Comparison of ENCODE assay signal across 11 cellular contexts in genomic region chr2:29110916-29111315, GRCh38. TPM values are rescaled to one million over a fixed set of nuclear protein-coding genes. Genes with fewer than 3 reads are reported as not detected.
DNase-seq lines count a peak whose midpoint lies in the region; ATAC-seq and TF ChIP-seq lines count a peak whose summit lies in the region.
"Had no signal": no experiment of that assay in that cellular context is flagged by ENCODE, and none has a peak within 500 bp of the region (broad histone marks: within the 10 kb centered on the region; RNA-seq: fewer than 3 reads in every experiment).

No MANE protein-coding gene starts in this region.

- peaks cover 58% of the 10 kb centered on the region for H3F3A ChIP-seq in PC-9 (ENCODE audit: insufficient read depth, low read depth)

- H2AFZ ChIP-seq in PC-9: no peak overlapping the region

- no peaks in the 10 kb centered on the region for H4K20me1 ChIP-seq in PC-9 (ENCODE audit: insufficient read depth)

- H3K4me1 ChIP-seq in PC-9 (replicated peaks; ENCODE audit: insufficient read depth): peaks cover 82% of the 10 kb centered on the region

- H3K9me3 Mint-ChIP-seq in activated CD8-positive, alpha-beta memory T cell treated with anti-CD3 and anti-CD28 coated beads, Interleukin-2, amount 10 ng/mL, durations not matched to agents 7 days and 5 days (ENCODE audit: low read depth): no peaks in the 10 kb centered on the region
- H3K9me3 Mint-ChIP-seq: nephron had no signal

- no peak overlapping the region for H3K4me3 Mint-ChIP-seq in activated CD8-positive, alpha-beta memory T cell treated with anti-CD3 and anti-CD28 coated beads, Interleukin-2, amount 10 ng/mL, durations not matched to agents 7 days and 5 days
- H3K4me3 Mint-ChIP-seq: nephron had no signal

- intact Hi-C loops in PC-9 (cut with micrococcal nuclease; ENCODE audit: unreplicated experiment): loop anchor here (5.0 kb wide), 1 partner anchor 154 kb away; no protein-coding TSS in a partner anchor

- CTCF ChIA-PET in activated CD8-positive, alpha-beta memory T cell treated with anti-CD3 and anti-CD28 coated beads, Interleukin-2, amount 10 ng/mL, durations not matched to agents 7 days and 5 days (lab: Charles Lee): no interaction called here
- CTCF ChIA-PET in PC-9 (lab: Charles Lee): no interaction called here
- CTCF ChIA-PET in HEK293T (lab: Yijun Ruan, JAX): no interaction called here

- peak; percentile 48 for ATAC-seq in activated CD8-positive, alpha-beta memory T cell treated with anti-CD3 and anti-CD28 coated beads, Interleukin-2, amount 10 ng/mL, durations not matched to agents 7 days and 5 days
- peak; percentile 28 for ATAC-seq in HG02642 (IDR thresholded peaks at IDR 0.05; ENCODE audit: poor library complexity, unreplicated experiment)

- no peak overlapping the region for H3K27ac Mint-ChIP-seq in activated CD8-positive, alpha-beta memory T cell treated with anti-CD3 and anti-CD28 coated beads, Interleukin-2, amount 10 ng/mL, durations not matched to agents 7 days and 5 days
- H3K27ac Mint-ChIP-seq: nephron had no signal

- DNase-seq in activated CD8-positive, alpha-beta memory T cell treated with anti-CD3 and anti-CD28 coated beads, Interleukin-2, amount 10 ng/mL, durations not matched to agents 7 days and 5 days: peak; percentile 43
- no peak for DNase-seq in activated CD8-positive, alpha-beta memory T cell treated with anti-CD3 and anti-CD28 coated beads, Interleukin-2, amount 50 U/mL, for 4 hours
- DNase-seq in PC-9 (peak in 1 of 2 experiments; percentile 81), iPS-NIHi11 (ENCODE audit: low spot score) (no peak), HEK293T (ENCODE audit: extremely low spot score) (no peak), KG1 (lab: John Stamatoyannopoulos, UW) (no peak)
- DNase-seq in stimulated activated CD8-positive, alpha-beta memory T cell treated with anti-CD3 and anti-CD28 coated beads, Interleukin-4, amount 100 ng/mL, for 48 hours: peak; percentile 26
- DNase-seq: NCI-H2107 had no signal

- no peaks in the 10 kb centered on the region for H3K9me3 ChIP-seq in PC-9 (ENCODE audit: insufficient read depth, low read depth)

- H3K79me2 ChIP-seq in PC-9 (ENCODE audit: low read depth): peaks cover 12% of the 10 kb centered on the region

- H3K4me2 ChIP-seq in PC-9: peak overlapping the region; percentile 12; the same call in 1 of the 2 replicates

- TF ChIP-seq CTCF in PC-9 (conservative IDR thresholded peaks at IDR 0.05): no peak

- H3K36me3 ChIP-seq in PC-9 (ENCODE audit: low read depth): no peaks in the 10 kb centered on the region

- no TSS peak for BruUV-seq in PC-9 (replicated peaks; lab: Mats Ljungman, UMichigan)

- H3K9me2 ChIP-seq in PC-9 (ENCODE audit: insufficient read depth): no peaks in the 10 kb centered on the region; the same call in 1 of the 2 replicates

- H3K27me3 Mint-ChIP-seq in activated CD8-positive, alpha-beta memory T cell treated with anti-CD3 and anti-CD28 coated beads, Interleukin-2, amount 10 ng/mL, durations not matched to agents 7 days and 5 days: peaks cover 4% of the 10 kb centered on the region

- no peaks in the 10 kb centered on the region for H3K27me3 ChIP-seq in PC-9 (ENCODE audit: insufficient read depth, low read depth)

- peaks cover 27% of the 10 kb centered on the region for H3K4me1 Mint-ChIP-seq in activated CD8-positive, alpha-beta memory T cell treated with anti-CD3 and anti-CD28 coated beads, Interleukin-2, amount 10 ng/mL, durations not matched to agents 7 days and 5 days

- H3K4me3 ChIP-seq in PC-9: no peak overlapping the region

- H3K36me3 Mint-ChIP-seq in activated CD8-positive, alpha-beta memory T cell treated with anti-CD3 and anti-CD28 coated beads, Interleukin-2, amount 10 ng/mL, durations not matched to agents 7 days and 5 days: no peaks in the 10 kb centered on the region

- H3K27ac ChIP-seq in PC-9: peak overlapping the region; percentile 97

- POLR2A ChIA-PET in PC-9 (lab: Charles Lee; ENCODE audit: unreplicated experiment) (no interaction called here), HEK293T (lab: Yijun Ruan, JAX) (no interaction called here)

TF ChIP-seq in HEK293T, 16 proteins besides CTCF, POLR2A, EP300 and RAD21:
- TF ChIP-seq ELF4 (IDR thresholded peaks at IDR 0.05): no peak
- TF ChIP-seq SUZ12 (IDR thresholded peaks at IDR 0.05): no peak
- no peak for TF ChIP-seq FOXK2 (IDR thresholded peaks at IDR 0.05)
- no peak for TF ChIP-seq FOXA1 (IDR thresholded peaks at IDR 0.05)

RNA-seq across cellular contexts. Expression of gene CLIP4, which starts 4.3 kb away (rescaled TPM):
- total RNA-seq in activated CD8-positive, alpha-beta memory T cell treated with anti-CD3 and anti-CD28 coated beads, Interleukin-2, amount 10 ng/mL, durations not matched to agents 7 days and 5 days: 10 to 100 TPM; 27.6 to 36.7 TPM
- 107 and 134 TPM in 2 replicates for total RNA-seq in PC-9 (2021)

RNA-seq across cellular contexts. Expression of gene PCARE, which starts 36.6 kb away (rescaled TPM):
- not detected for total RNA-seq in activated CD8-positive, alpha-beta memory T cell treated with anti-CD3 and anti-CD28 coated beads, Interleukin-2, amount 10 ng/mL, durations not matched to agents 7 days and 5 days
- not detected in 2 replicates for total RNA-seq in PC-9 (2021)
- total RNA-seq: T-helper 1 cell treated with Interleukin-12 subunit alpha and Interleukin-12 subunit beta and Interleukin-4 antibody, amounts not matched to agents 30 ng/mL and 1 ng/mL, for 36 hours had no signal

Comparison
In these comparisons a context has a peak if more than half of its experiments do, and no peak if none do; other contexts are left out.
1. DNase-seq: peak in activated CD8-positive, alpha-beta memory T cell treated with anti-CD3 and anti-CD28 coated beads, Interleukin-2, amount 10 ng/mL, durations not matched to agents 7 days and 5 days (single experiment) and stimulated activated CD8-positive, alpha-beta memory T cell treated with anti-CD3 and anti-CD28 coated beads, Interleukin-4, amount 100 ng/mL, for 48 hours (single experiment); none in activated CD8-positive, alpha-beta memory T cell treated with anti-CD3 and anti-CD28 coated beads, Interleukin-2, amount 50 U/mL, for 4 hours (single experiment), iPS-NIHi11 (single experiment), HEK293T (single experiment) and KG1 (single experiment).